Comparison of ENCODE assay signal across 1 cellular context in genomic region chr6:125913145-125913544, GRCh38.
TF ChIP-seq lines count a peak whose summit lies in the region.

No MANE protein-coding gene starts in this region.

TF ChIP-seq in endothelial cell of umbilical vein, 7 proteins besides CTCF, POLR2A, EP300 and RAD21:
- TF ChIP-seq FOS (IDR thresholded peaks at IDR 0.05; ENCODE audit: borderline replicate concordance, insufficient read depth, low read length) (no peak), POLR2AphosphoS5 (IDR thresholded peaks at IDR 0.05; ENCODE audit: insufficient read depth, low read depth, low read length) (no peak), EZH2 (IDR thresholded peaks at IDR 0.05; ENCODE audit: borderline replicate concordance, low read depth, low read length, severe bottlenecking) (no peak), MYC (IDR thresholded peaks at IDR 0.05; ENCODE audit: low read depth, low read length) (no peak), JUN (IDR thresholded peaks at IDR 0.05; ENCODE audit: borderline replicate concordance, insufficient read depth, insufficient read length, low read depth) (no peak), GATA2 (IDR thresholded peaks at IDR 0.05; ENCODE audit: insufficient read depth, insufficient read length, low read depth, low read length) (no peak)
- TF ChIP-seq, protein P1, sequence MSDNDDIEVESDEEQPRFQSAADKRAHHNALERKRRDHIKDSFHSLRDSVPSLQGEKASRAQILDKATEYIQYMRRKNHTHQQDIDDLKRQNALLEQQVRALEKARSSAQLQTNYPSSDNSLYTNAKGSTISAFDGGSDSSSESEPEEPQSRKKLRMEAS (IDR thresholded peaks at IDR 0.05; ENCODE audit: insufficient read depth, insufficient read length), result no peak
